Comparison of ENCODE assay signal across 13 cellular contexts in the genomic region with DNA sequence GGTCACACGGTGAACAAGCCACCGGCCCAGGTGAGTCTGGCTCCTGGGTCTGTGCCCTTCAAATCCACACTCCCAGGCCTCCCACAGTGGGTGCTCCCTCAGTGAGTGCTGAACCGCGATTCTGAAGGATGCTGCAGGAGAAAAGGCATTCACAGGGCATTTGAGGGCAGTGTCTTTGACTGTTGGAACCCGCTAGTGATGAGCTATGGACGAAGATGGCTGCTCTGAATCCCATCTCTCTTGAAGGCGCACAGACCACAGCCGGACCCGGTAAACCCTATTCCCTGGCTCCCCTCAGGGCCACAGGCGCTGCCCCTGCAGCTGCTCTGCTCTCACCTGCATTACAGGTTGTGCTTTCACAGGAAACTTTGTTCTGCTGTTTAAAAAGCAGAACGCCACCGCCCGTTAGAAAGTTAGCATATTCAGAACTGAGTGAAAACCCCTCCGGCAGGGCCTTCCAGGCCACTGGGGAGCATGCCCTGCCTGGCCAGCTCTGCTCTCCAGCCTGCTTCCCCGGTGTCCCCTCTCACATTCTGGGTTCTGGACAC. TPM values are rescaled to one million over a fixed set of nuclear protein-coding genes. Genes with fewer than 3 reads are reported as not detected.
DNase-seq lines count a peak whose midpoint lies in the region; ATAC-seq and TF ChIP-seq lines count a peak whose summit lies in the region.
"Had no signal": no experiment of that assay in that cellular context is flagged by ENCODE, and none has a peak within 500 bp of the region (broad histone marks: within the 10 kb centered on the region; RNA-seq: fewer than 3 reads in every experiment).

No MANE protein-coding gene starts in this region.

- H3K36me3 ChIP-seq in CD4-positive, CD25-positive, alpha-beta regulatory T cell (ENCODE audit: control insufficient read depth, insufficient read depth, low read length), result peaks cover 8% of the 10 kb centered on the region
- H3K36me3 ChIP-seq in left ventricle myocardium inferior (peaks cover 16% of the 10 kb centered on the region), skeletal muscle tissue (ENCODE audit: control insufficient read depth in 3 of 3, insufficient read depth in 3 of 3, low read length in 3 of 3) (peaks cover 2 to 9% (median 4%) of the 10 kb centered on the region in 3 donors)

- H3K4me1 ChIP-seq in CD4-positive, CD25-positive, alpha-beta regulatory T cell (ENCODE audit: control insufficient read depth, insufficient read depth, low read length, poor library complexity, severe bottlenecking), result peaks cover 80% of the 10 kb centered on the region
- H3K4me1 ChIP-seq in left ventricle myocardium inferior, result peaks cover 89% of the 10 kb centered on the region
- peaks cover 34 to 49% (median 39%) of the 10 kb centered on the region in 3 donors for H3K4me1 ChIP-seq in skeletal muscle tissue (ENCODE audit: control insufficient read depth in 3 of 3, insufficient read depth in 3 of 3, low read length in 3 of 3)

- H3K9me3 Mint-ChIP-seq in CD4-positive, CD25-positive, alpha-beta regulatory T cell, result peaks cover 0 to 1% (median 0%) of the 10 kb centered on the region in 7 donors
- no peaks in the 10 kb centered on the region for H3K9me3 Mint-ChIP-seq in activated T-helper 17 cell treated with anti-CD3 and anti-CD28 coated beads, Interleukin-2, amount 50 U/mL, for 72 hours
- H3K9me3 Mint-ChIP-seq: activated CD4-positive, alpha-beta T cell treated with anti-CD3 and anti-CD28 coated beads, Interleukin-2, amount 10 ng/mL, durations not matched to agents 7 days and 5 days had no signal

- peak overlapping the region; percentile 87 for H3K27ac ChIP-seq in CD4-positive, CD25-positive, alpha-beta regulatory T cell (ENCODE audit: insufficient read depth, low read length, poor library complexity, severe bottlenecking)
- H3K27ac ChIP-seq in left ventricle myocardium inferior (replicated peaks), result peak overlapping the region; percentile 94
- H3K27ac ChIP-seq in skeletal muscle tissue (ENCODE audit: low read depth, low read length), result peak overlapping the region; percentile 83

- intact Hi-C loops in left ventricle myocardium inferior (cut with micrococcal nuclease), result no loop called here

- no peaks in the 10 kb centered on the region for H3K9me3 ChIP-seq in CD4-positive, CD25-positive, alpha-beta regulatory T cell (ENCODE audit: control insufficient read depth in 2 of 2, low read length in 2 of 2)
- H3K9me3 ChIP-seq in left ventricle myocardium inferior (replicated peaks), result no peaks in the 10 kb centered on the region
- no peaks in the 10 kb centered on the region for H3K9me3 ChIP-seq in skeletal muscle tissue (ENCODE audit: control insufficient read depth in 3 of 3, low read length in 3 of 3)

- no peaks in the 10 kb centered on the region for H3K27me3 ChIP-seq in CD4-positive, CD25-positive, alpha-beta regulatory T cell (ENCODE audit: control insufficient read depth, insufficient read depth, low read length)
- H3K27me3 ChIP-seq in left ventricle myocardium inferior (ENCODE audit: low read depth), result no peaks in the 10 kb centered on the region
- peaks cover 21 to 29% (median 27%) of the 10 kb centered on the region in 3 donors for H3K27me3 ChIP-seq in skeletal muscle tissue (ENCODE audit: control insufficient read depth in 3 of 3, insufficient read depth in 3 of 3, low read length in 3 of 3)

- no peaks in the 10 kb centered on the region for H3K27me3 Mint-ChIP-seq in CD4-positive, CD25-positive, alpha-beta regulatory T cell
- H3K27me3 Mint-ChIP-seq in activated T-helper 17 cell treated with anti-CD3 and anti-CD28 coated beads, Interleukin-2, amount 50 U/mL, for 72 hours, result peaks cover 10% of the 10 kb centered on the region

- peak overlapping the region; percentile 81 for H3K4me3 ChIP-seq in CD4-positive, CD25-positive, alpha-beta regulatory T cell (ENCODE audit: low read depth, low read length)
- H3K4me3 ChIP-seq in left ventricle myocardium inferior (peak overlapping the region; percentile 78), skeletal muscle tissue (ENCODE audit: low read length in 3 of 3) (peak overlapping the region; percentile 59 to 77 (median 69))

- peaks cover 6 to 80% (median 61%) of the 10 kb centered on the region in 4 donors for H3K4me1 Mint-ChIP-seq in CD4-positive, CD25-positive, alpha-beta regulatory T cell
- peaks cover 16% of the 10 kb centered on the region for H3K4me1 Mint-ChIP-seq in activated T-helper 17 cell treated with anti-CD3 and anti-CD28 coated beads, Interleukin-2, amount 50 U/mL, for 72 hours

- peak in 1 of 2 donors; percentile 28 for ATAC-seq in CD4-positive, CD25-positive, alpha-beta regulatory T cell (ENCODE audit: low read depth in 2 of 2)
- ATAC-seq in activated T-helper 17 cell treated with anti-CD3 and anti-CD28 coated beads, Interleukin-2, amount 50 U/mL, for 72 hours (replicated peaks), result no peak
- ATAC-seq in omental fat pad (ENCODE audit: low FRiP score) (no peak), GM19328 (IDR thresholded peaks at IDR 0.05; ENCODE audit: unreplicated experiment) (no peak)
- ATAC-seq: esophagus mucosa, SK-N-SH treated with all-trans-retinoic acid at 6 μM for 48 hours had no signal

- peak overlapping the region; percentile 89 to 98 (median 98) for H3K27ac Mint-ChIP-seq in CD4-positive, CD25-positive, alpha-beta regulatory T cell
- H3K27ac Mint-ChIP-seq in activated T-helper 17 cell treated with anti-CD3 and anti-CD28 coated beads, Interleukin-2, amount 50 U/mL, for 72 hours, result no peak overlapping the region
- H3K27ac Mint-ChIP-seq: activated CD4-positive, alpha-beta T cell treated with anti-CD3 and anti-CD28 coated beads, Interleukin-2, amount 10 ng/mL, durations not matched to agents 7 days and 5 days had no signal

- DNase-seq in CD4-positive, CD25-positive, alpha-beta regulatory T cell, result peak in 2 of 3 donors; percentile 35 to 51
- DNase-seq in left ventricle myocardium inferior (no peak), omental fat pad (ENCODE audit: low spot score) (no peak), SKM-1 (lab: John Stamatoyannopoulos, UW; ENCODE audit: unreplicated experiment) (no peak), epidermal melanocyte (ENCODE audit: insufficient read length, low spot score) (no peak)
- DNase-seq: activated CD4-positive, alpha-beta T cell treated with anti-CD3 and anti-CD28 coated beads, Interleukin-2, amount 10 ng/mL, durations not matched to agents 7 days and 5 days; NCI-H524 had no signal

- TF ChIP-seq CTCF in left ventricle myocardium inferior (IDR thresholded peaks at IDR 0.05; ENCODE audit: borderline replicate concordance) (no peak), omental fat pad (IDR thresholded peaks at IDR 0.05) (no peak)

- peak overlapping the region; percentile 82 to 96 (median 92) for H3K4me3 Mint-ChIP-seq in CD4-positive, CD25-positive, alpha-beta regulatory T cell
- peak overlapping the region; percentile 70 for H3K4me3 Mint-ChIP-seq in activated T-helper 17 cell treated with anti-CD3 and anti-CD28 coated beads, Interleukin-2, amount 50 U/mL, for 72 hours
- H3K4me3 Mint-ChIP-seq: activated CD4-positive, alpha-beta T cell treated with anti-CD3 and anti-CD28 coated beads, Interleukin-2, amount 10 ng/mL, durations not matched to agents 7 days and 5 days had no signal

- no peaks in the 10 kb centered on the region for H3K36me3 Mint-ChIP-seq in CD4-positive, CD25-positive, alpha-beta regulatory T cell
- peaks cover 5% of the 10 kb centered on the region for H3K36me3 Mint-ChIP-seq in activated T-helper 17 cell treated with anti-CD3 and anti-CD28 coated beads, Interleukin-2, amount 50 U/mL, for 72 hours (ENCODE audit: low read depth)

- H3K9ac ChIP-seq in skeletal muscle tissue (ENCODE audit: low read depth in 1 of 3, low read length in 3 of 3), result peak overlapping the region; percentile 47 to 79 (median 60)

RNA-seq across cellular contexts. Expression of gene LRRC32, which starts 3.2 kb away (rescaled TPM):
- 71.4 TPM for total RNA-seq in CD4-positive, CD25-positive, alpha-beta regulatory T cell
- polyA plus RNA-seq in CD4-positive, CD25-positive, alpha-beta regulatory T cell, result 1 to 10 TPM; 5.0 to 9.6 (median 5.9) TPM
- 1 to 10 TPM; 4.5 to 5.6 TPM for total RNA-seq in activated T-helper 17 cell treated with anti-CD3 and anti-CD28 coated beads, Interleukin-2, amount 50 U/mL, for 72 hours
- 35.1 TPM for total RNA-seq in left ventricle myocardium inferior
- 6.3 TPM for total RNA-seq in skeletal muscle tissue
- 100 to 1,000 TPM in 1 of 4 donors, 10 to 100 TPM in 3; 18.7 to 222 (median 68.7) TPM for total RNA-seq in omental fat pad
- total RNA-seq: M059J had no signal

Comparison
In these comparisons a context has a peak if more than half of its experiments do, and no peak if none do; other contexts are left out.
1. DNase-seq: peak in CD4-positive, CD25-positive, alpha-beta regulatory T cell (2 of 3); none in left ventricle myocardium inferior (single experiment), omental fat pad (single experiment), SKM-1 (single experiment) and epidermal melanocyte (single experiment).
2. Peak in every context shown above with its lines, with median percentiles within 50 percentile points of each other: H3K27ac ChIP-seq and H3K4me3 ChIP-seq.